Comparison of ENCODE assay signal across 25 cellular contexts in genomic region chr6:100458841-100459154, GRCh38. TPM values are rescaled to one million over a fixed set of nuclear protein-coding genes. Genes with fewer than 3 reads are reported as not detected.
DNase-seq lines count a peak whose midpoint lies in the region; ATAC-seq, FAIRE-seq and TF ChIP-seq lines count a peak whose summit lies in the region.
"Had no signal": no experiment of that assay in that cellular context is flagged by ENCODE, and none has a peak within 500 bp of the region (broad histone marks: within the 10 kb centered on the region; RNA-seq: fewer than 3 reads in every experiment).

No MANE protein-coding gene starts in this region.

- H2BK5ac ChIP-seq in H1 (ENCODE audit: low read depth, low read length) (no peak overlapping the region), mesenchymal stem cell (ENCODE audit: low read depth, low read length, poor library complexity, severe bottlenecking) (no peak overlapping the region)

- no peaks in the 10 kb centered on the region for H3K36me3 ChIP-seq in HUES6 (ENCODE audit: control insufficient read depth, insufficient read depth, low read length)
- 0 out of 8 replicates have a peak, but pooled peaks cover 0 to 3% (median 0%) of the 10 kb centered on the region in 4 experiments for H3K36me3 ChIP-seq in H1 (ENCODE audit: control insufficient read depth in 2 of 4, insufficient read depth in 4 of 4, low read length in 3 of 4)
- H3K36me3 ChIP-seq in mesenchymal stem cell (ENCODE audit: control insufficient read depth in 1 of 2, insufficient read depth in 2 of 2, low read depth in 1 of 2, low read length in 2 of 2) = no peaks in the 10 kb centered on the region
- no peaks in the 10 kb centered on the region for H3K36me3 ChIP-seq in tibial artery
- H3K36me3 ChIP-seq: esophagus muscularis mucosa, Peyer's patch, right atrium auricular region, thoracic aorta had no signal

- no peak for DNase-seq in H1 (ENCODE audit: low read depth in 1 of 2, low spot score in 2 of 2)
- no peak for DNase-seq in mesenchymal stem cell
- DNase-seq in stimulated activated naive B cell treated with anti-CD40 and anti-IgM and Interleukin-4, amounts not matched to agents 10 μg/mL and 1 μg/mL and 100 μg/mL, for 72 hours = no peak
- no peak for DNase-seq in tibial artery
- no peak for DNase-seq in activated CD4-positive, alpha-beta T cell treated with anti-CD3 and anti-CD28 coated beads, Interleukin-2, amount 50 U/mL, for 4 hours
- no peak for DNase-seq in glomerular visceral epithelial cell (ENCODE audit: extremely low spot score)
- DNase-seq: activated CD4-positive, alpha-beta memory T cell treated with anti-CD3 and anti-CD28 coated beads, Interleukin-2, amount 10 ng/mL, durations not matched to agents 7 days and 5 days; activated gamma-delta T cell treated with Interleukin-2 at 50 U/mL for 16 hours; activated T-cell treated with anti-CD3 and anti-CD28 coated beads for 4 hours; CD4-positive, CD25-positive, alpha-beta regulatory T cell; effector CD8-positive, alpha-beta T cell; NCI-H1694; NCI-H510A treated with DMSO at 0.1 percent for 48 hours; occipital lobe; Peyer's patch; SIG-M5; stimulated activated naive CD8-positive, alpha-beta T cell treated with anti-CD3 and anti-CD28 coated beads, Interleukin-15, Interleukin-2, amounts not matched to agents 100 U/mL and 50 U/mL, for 24 hours had no signal

- no peak for TF ChIP-seq POLR2A in H1 (IDR thresholded peaks at IDR 0.05; ENCODE audit: control extremely low read depth in 1 of 2, low read depth in 2 of 2, low read length in 2 of 2)

- H3K9me3 ChIP-seq in HUES6 (ENCODE audit: control insufficient read depth, insufficient read depth, low read depth, low read length) (no peaks in the 10 kb centered on the region), H1 (ENCODE audit: insufficient read depth in 2 of 2, low read depth in 1 of 2, low read length in 1 of 2) (no peaks in the 10 kb centered on the region), mesenchymal stem cell (ENCODE audit: control insufficient read depth, low read length) (peaks cover 8% of the 10 kb centered on the region), tibial artery (peaks cover 0 to 8% (median 4%) of the 10 kb centered on the region in 3 donors)
- H3K9me3 ChIP-seq: thoracic aorta had no signal

- H3K4me1 ChIP-seq in HUES6 (ENCODE audit: control insufficient read depth, insufficient read depth, low read length) (peaks cover 59% of the 10 kb centered on the region), H1 (replicated peaks in 1 of 4; ENCODE audit: control insufficient read depth in 3 of 4, insufficient read depth in 4 of 4, low read length in 3 of 4) (peaks cover 14 to 40% (median 31%) of the 10 kb centered on the region in 4 experiments), mesenchymal stem cell (ENCODE audit: control insufficient read depth, insufficient read depth, low read depth, low read length) (peaks cover 21% of the 10 kb centered on the region), tibial artery (peaks cover 0 to 25% (median 11%) of the 10 kb centered on the region in 4 donors)

- no peak overlapping the region for H3K27ac ChIP-seq in HUES6 (ENCODE audit: low read depth, low read length)
- H3K27ac ChIP-seq in H1 (ENCODE audit: low read depth, low read length) = no peak overlapping the region
- no peak overlapping the region for H3K27ac ChIP-seq in mesenchymal stem cell (ENCODE audit: low read length, poor library complexity, severe bottlenecking)
- no peak overlapping the region for H3K27ac ChIP-seq in tibial artery
- H3K27ac ChIP-seq: esophagus muscularis mucosa, Peyer's patch, right atrium auricular region had no signal

- no peak overlapping the region for H3K4me3 Mint-ChIP-seq in stimulated activated naive B cell treated with anti-CD40 and anti-IgM and Interleukin-4, amounts not matched to agents 10 μg/mL and 1 μg/mL and 100 μg/mL, for 72 hours
- H3K4me3 Mint-ChIP-seq: activated CD4-positive, alpha-beta memory T cell treated with anti-CD3 and anti-CD28 coated beads, Interleukin-2, amount 10 ng/mL, durations not matched to agents 7 days and 5 days; memory B cell had no signal

- 7% methylated on average over 5 of the region's 5 CpGs; no CpG with 5 or more reads in 1 of the 2 experiments for WGBS in H1 (ENCODE audit: extremely low coverage in 1 of 2, insufficient coverage in 1 of 2, insufficient read length in 1 of 2, insufficient replicate concordance in 2 of 2, low coverage in 1 of 2, low lambda C conversion rate in 2 of 2, missing lambda C conversion rate in 1 of 2), 2 experiments
- WGBS in mesenchymal stem cell = 23% methylated on average over 5 of the region's 5 CpGs

- H3K27me3 Mint-ChIP-seq in stimulated activated naive B cell treated with anti-CD40 and anti-IgM and Interleukin-4, amounts not matched to agents 10 μg/mL and 1 μg/mL and 100 μg/mL, for 72 hours = peaks cover 75 to 76% of the 10 kb centered on the region in 2 donors

- H2AK5ac ChIP-seq in H1 (ENCODE audit: low read depth, low read length) (no peak overlapping the region), mesenchymal stem cell (ENCODE audit: low read length, severe bottlenecking) (no peak overlapping the region)

- no peak overlapping the region for H2BK120ac ChIP-seq in H1 (replicated peaks; ENCODE audit: low read depth, low read length)
- no peak overlapping the region for H2BK120ac ChIP-seq in mesenchymal stem cell (ENCODE audit: low read depth, low read length)

- H2BK20ac ChIP-seq in H1 (ENCODE audit: low read length) = no peak overlapping the region

- H3K4me1 Mint-ChIP-seq in stimulated activated naive B cell treated with anti-CD40 and anti-IgM and Interleukin-4, amounts not matched to agents 10 μg/mL and 1 μg/mL and 100 μg/mL, for 72 hours = peaks cover 6 to 7% of the 10 kb centered on the region in 2 donors
- H3K4me1 Mint-ChIP-seq: memory B cell had no signal

- no peak overlapping the region for H3K23ac ChIP-seq in H1 (ENCODE audit: insufficient read length)
- peak overlapping the region in 1 of 2 experiments; percentile 54 for H3K23ac ChIP-seq in mesenchymal stem cell (ENCODE audit: low read length in 2 of 2)

- H2BK12ac ChIP-seq in H1 (ENCODE audit: low read depth, low read length) (no peak overlapping the region), mesenchymal stem cell (ENCODE audit: low read length in 2 of 2) (no peak overlapping the region)

- peak overlapping the region; percentile 83 to 88 for H3K4me2 ChIP-seq in H1 (ENCODE audit: insufficient read depth in 1 of 2, low read depth in 2 of 2, low read length in 2 of 2)
- no peak overlapping the region for H3K4me2 ChIP-seq in mesenchymal stem cell (ENCODE audit: low read length, poor library complexity, severe bottlenecking)

- TF ChIP-seq CTCF in H1 (IDR thresholded peaks at IDR 0.05; ENCODE audit: control extremely low read depth in 1 of 3, insufficient read depth in 1 of 3, low read depth in 1 of 3, low read length in 3 of 3) (no peak), tibial artery (IDR thresholded peaks at IDR 0.05) (no peak)

- H3K23me2 ChIP-seq in H1 (ENCODE audit: low read depth, low read length) = peaks cover 9% of the 10 kb centered on the region; the same call in 1 of the 2 replicates

- no peak overlapping the region for H3K56ac ChIP-seq in H1 (replicated peaks; ENCODE audit: insufficient read length, low read depth, low read length)

- peaks cover 100% of the 10 kb centered on the region for H3K27me3 ChIP-seq in HUES6 (ENCODE audit: control insufficient read depth, insufficient read depth, low read length)
- peaks cover 88 to 100% (median 95%) of the 10 kb centered on the region in 4 experiments for H3K27me3 ChIP-seq in H1 (replicated peaks in 1 of 4; ENCODE audit: control insufficient read depth in 3 of 4, extremely low read depth in 1 of 4, insufficient read depth in 3 of 4, low read length in 3 of 4)
- H3K27me3 ChIP-seq in mesenchymal stem cell (ENCODE audit: control insufficient read depth in 1 of 2, insufficient read depth in 1 of 2, low read length in 2 of 2) = peaks cover 46 to 84% of the 10 kb centered on the region in 2 experiments
- H3K27me3 ChIP-seq in tibial artery = peaks cover 23 to 100% of the 10 kb centered on the region in 2 donors

- FAIRE-seq in H1 (lab: Jason Lieb, UNC) = no peak
- FAIRE-seq: frontal cortex, GM19239 had no signal

- H3K79me2 ChIP-seq in H1 (ENCODE audit: control insufficient read depth in 1 of 2, insufficient read depth in 2 of 2, low read length in 2 of 2) = no peaks in the 10 kb centered on the region

- no peak overlapping the region for H3K9ac ChIP-seq in HUES6 (ENCODE audit: low read length)
- no peak overlapping the region for H3K9ac ChIP-seq in H1 (replicated peaks in 1 of 4; ENCODE audit: extremely low read depth in 1 of 4, low read depth in 3 of 4, low read length in 3 of 4)
- peak overlapping the region; percentile 91 for H3K9ac ChIP-seq in mesenchymal stem cell (ENCODE audit: low read length)

- peak overlapping the region; percentile 92 for H3K27ac Mint-ChIP-seq in stimulated activated naive B cell treated with anti-CD40 and anti-IgM and Interleukin-4, amounts not matched to agents 10 μg/mL and 1 μg/mL and 100 μg/mL, for 72 hours
- H3K27ac Mint-ChIP-seq: activated CD4-positive, alpha-beta memory T cell treated with anti-CD3 and anti-CD28 coated beads, Interleukin-2, amount 10 ng/mL, durations not matched to agents 7 days and 5 days had no signal

- no peak for TF ChIP-seq EP300 in H1 (IDR thresholded peaks at IDR 0.05; ENCODE audit: borderline replicate concordance in 1 of 2, low read depth in 2 of 2, low read length in 2 of 2)

- intact Hi-C loops in tibial artery (cut with DNase I; ENCODE audit: low total_unique reads) = loop anchor here (5.0 kb wide), 1 partner anchor 1041 kb away; no protein-coding TSS in a partner anchor

- H2AFZ ChIP-seq in H1 (ENCODE audit: low read length) = no peak overlapping the region
- no peak overlapping the region for H2AFZ ChIP-seq in mesenchymal stem cell (ENCODE audit: low read depth, low read length)

- peaks cover 3 to 9% of the 10 kb centered on the region in 2 donors for H3K36me3 Mint-ChIP-seq in stimulated activated naive B cell treated with anti-CD40 and anti-IgM and Interleukin-4, amounts not matched to agents 10 μg/mL and 1 μg/mL and 100 μg/mL, for 72 hours
- H3K36me3 Mint-ChIP-seq: CD4-positive, CD25-positive, alpha-beta regulatory T cell had no signal

- H3K4ac ChIP-seq in H1 (replicated peaks; ENCODE audit: insufficient read length, low read depth, low read length) (no peak overlapping the region), mesenchymal stem cell (ENCODE audit: low read depth in 1 of 2, low read length in 2 of 2) (no peak overlapping the region)

- no peak for TF ChIP-seq RAD21 in H1 (IDR thresholded peaks at IDR 0.05 in 1 of 2, conservative IDR thresholded peaks at IDR 0.05 in 1 of 2; ENCODE audit: low read depth in 2 of 2, low read length in 2 of 2)

- no peak for ATAC-seq in stimulated activated naive B cell treated with anti-CD40 and anti-IgM and Interleukin-4, amounts not matched to agents 10 μg/mL and 1 μg/mL and 100 μg/mL, for 72 hours (replicated peaks)
- ATAC-seq: stimulated activated naive CD8-positive, alpha-beta T cell treated with anti-CD3 and anti-CD28 coated beads, Interleukin-15, Interleukin-2, amounts not matched to agents 100 U/mL and 50 U/mL, for 24 hours had no signal

- peaks cover 10 to 11% of the 10 kb centered on the region in 2 experiments for H4K20me1 ChIP-seq in H1 (replicated peaks in 1 of 2; ENCODE audit: control insufficient read depth in 1 of 2, insufficient read depth in 2 of 2, low read length in 2 of 2)

- H3K79me1 ChIP-seq in H1 (ENCODE audit: low read depth, low read length) (no peaks in the 10 kb centered on the region), mesenchymal stem cell (replicated peaks; ENCODE audit: low read length, poor library complexity, severe bottlenecking) (no peaks in the 10 kb centered on the region)

- no peak overlapping the region for H3K14ac ChIP-seq in H1 (ENCODE audit: insufficient read length)
- H3K14ac ChIP-seq in mesenchymal stem cell (ENCODE audit: low read length in 2 of 2) = no peak overlapping the region

- POLR2A ChIA-PET in H1 (lab: Charles Lee; ENCODE audit: partially characterized antibody) = interaction anchor here (3.5 kb wide), 1 partner anchor 11 kb away, joined by 16 read pairs; no protein-coding TSS in a partner anchor

- H3K18ac ChIP-seq in H1 (ENCODE audit: extremely low read depth, low read length) = no peak overlapping the region
- no peak overlapping the region for H3K18ac ChIP-seq in mesenchymal stem cell (ENCODE audit: low read depth in 1 of 2, low read length in 2 of 2)

- H4K91ac ChIP-seq in H1 (replicated peaks; ENCODE audit: insufficient read length, low read length) = no peak overlapping the region
- no peak overlapping the region for H4K91ac ChIP-seq in mesenchymal stem cell (ENCODE audit: low read length)

- no peak overlapping the region for H4K8ac ChIP-seq in H1 (ENCODE audit: extremely low read depth, insufficient read depth, low read length)
- no peak overlapping the region for H4K8ac ChIP-seq in mesenchymal stem cell (ENCODE audit: low read length)

- CTCF ChIA-PET in H1 (lab: Charles Lee; ENCODE audit: partially characterized antibody) = interaction anchor here (1.4 to 11.8 kb wide), 4 partner anchors 8 to 352 kb away, joined by 5 to 215 read pairs (median 16); no protein-coding TSS in a partner anchor

- H3K4me3 ChIP-seq in HUES6 (ENCODE audit: low read depth, low read length) (peak overlapping the region; percentile 51), H1 (ENCODE audit: extremely low read depth in 1 of 4, insufficient read depth in 2 of 4, low read depth in 3 of 4, low read length in 4 of 4) (peak overlapping the region; percentile 7 to 54 (median 26); a peak in 4 of 8 replicates), mesenchymal stem cell (ENCODE audit: insufficient read depth in 1 of 2, low read depth in 1 of 2, low read length in 2 of 2) (no peak overlapping the region), tibial artery (no peak overlapping the region)
- H3K4me3 ChIP-seq: esophagus muscularis mucosa, Peyer's patch, right atrium auricular region, thoracic aorta had no signal

- H4K5ac ChIP-seq in H1 (ENCODE audit: insufficient read length, low read depth, low read length) = no peak overlapping the region

- H2BK15ac ChIP-seq in H1 (ENCODE audit: low read length) = no peak overlapping the region
- no peak overlapping the region for H2BK15ac ChIP-seq in mesenchymal stem cell (ENCODE audit: low read depth, poor library complexity, severe bottlenecking)

- peaks cover 9 to 11% of the 10 kb centered on the region in 2 donors for H3K9me3 Mint-ChIP-seq in stimulated activated naive B cell treated with anti-CD40 and anti-IgM and Interleukin-4, amounts not matched to agents 10 μg/mL and 1 μg/mL and 100 μg/mL, for 72 hours

RNA-seq across cellular contexts. Expression of gene SIM1, which starts 5.9 kb away (rescaled TPM):
- 0.39 and 0.61 TPM in 2 replicates for total RNA-seq in H1 (2021; fragmentation: NEBNext Ultra II Directional; extraction: Animal tissue kit (Norgen Biotek cat#: 25700))
- 0.02 and 0.09 TPM in 2 replicates for polyA plus RNA-seq in H1 (2011; rRNA removed)
- 0.03 TPM for polyA plus RNA-seq in H1 (2011; cell fraction: cytosol; rRNA removed)
- 0.11 TPM for polyA plus RNA-seq in H1 (2011; cell fraction: nucleus; rRNA removed)
- polyA plus RNA-seq in H1 (2012, experiment 1 of 2) = 0.03 to 0.11 TPM (median 0.06 TPM) in 3 of 4 replicates, not detected in the other
- not detected for polyA plus RNA-seq in H1 (2012, experiment 2 of 2)
- 0.16 TPM for polyA plus RNA-seq in H1 (2013, experiment 1 of 2)
- 0.17 TPM for polyA plus RNA-seq in H1 (2013, experiment 2 of 2)
- 0.10 and 0.13 TPM in 2 replicates for polyA minus RNA-seq in H1 (2011; rRNA and poly(A)+ RNA removed)
- not detected for polyA minus RNA-seq in H1 (2011; cell fraction: cytosol; rRNA and poly(A)+ RNA removed)
- polyA minus RNA-seq in H1 (2011; cell fraction: nucleus; rRNA and poly(A)+ RNA removed) = 0.80 TPM
- polyA plus RNA-seq in mesenchymal stem cell (2013, experiment 1 of 2) = not detected
- not detected for polyA plus RNA-seq in mesenchymal stem cell (2013, experiment 2 of 2)
- total RNA-seq: esophagus muscularis mucosa, frontal cortex, HT1080, occipital lobe, right atrium auricular region, thoracic aorta had no signal

Comparison
In these comparisons a context has a peak if more than half of its experiments do, and no peak if none do; other contexts are left out.
1. H3K4me3 ChIP-seq: peak in HUES6 (single experiment) and H1 (4 of 4); none in mesenchymal stem cell (0 of 2) and tibial artery (0 of 2).